26 cellular contexts compared by ENCODE assay signal in genomic region chr2:230955163-230955779, GRCh38. TPM values are rescaled to one million over a fixed set of nuclear protein-coding genes. Genes with fewer than 3 reads are reported as not detected.
"Had no signal": no experiment of that assay in that cellular context is flagged by ENCODE, and none has a peak within 500 bp of the region (broad histone marks: within the 10 kb centered on the region; RNA-seq: fewer than 3 reads in every experiment).

No MANE protein-coding gene starts in this region.

- H3K4me3 Mint-ChIP-seq: activated B cell treated with CpG ODN at 0.5 μM for 24 hours; activated naive CD8-positive, alpha-beta T cell treated with anti-CD3 and anti-CD28 coated beads, Interleukin-2, amount 10 ng/mL, durations not matched to agents 7 days and 5 days; naive thymus-derived CD4-positive, alpha-beta T cell had no signal

- H3K27ac ChIP-seq: epithelial cell of prostate, left ventricle myocardium inferior, sigmoid colon, thyroid gland, upper lobe of right lung had no signal

- H3K27me3 Mint-ChIP-seq: activated naive CD8-positive, alpha-beta T cell treated with anti-CD3 and anti-CD28 coated beads, Interleukin-2, amount 10 ng/mL, durations not matched to agents 7 days and 5 days had no signal

- H3K36me3 ChIP-seq: left ventricle myocardium inferior, sigmoid colon, thyroid gland, upper lobe of right lung had no signal

- ATAC-seq: naive thymus-derived CD4-positive, alpha-beta T cell; T-helper 17 cell; upper lobe of right lung had no signal

- H3K27ac Mint-ChIP-seq: activated B cell treated with CpG ODN at 0.5 μM for 24 hours; activated naive CD8-positive, alpha-beta T cell treated with anti-CD3 and anti-CD28 coated beads, Interleukin-2, amount 10 ng/mL, durations not matched to agents 7 days and 5 days; activated T-helper 2 cell treated with anti-CD3 and anti-CD28 coated beads, Interferon-gamma antibody, Interleukin-2, Interleukin-4, amounts not matched to agents 10 μg/mL and 5 μg/mL and 100 μg/mL, durations not matched to agents 14 hours and 24 hours and 36 hours; naive thymus-derived CD4-positive, alpha-beta T cell; progenitor cell of endocrine pancreas had no signal

- H3K4me3 ChIP-seq: left ventricle myocardium inferior, sigmoid colon, smooth muscle cell, thyroid gland, upper lobe of right lung had no signal

- H3K4me2 ChIP-seq: smooth muscle cell had no signal

- H3K9me3 ChIP-seq: left ventricle myocardium inferior, sigmoid colon, thyroid gland, upper lobe of right lung had no signal

- H3K4me1 ChIP-seq: upper lobe of right lung had no signal

- H3K9me3 Mint-ChIP-seq: activated B cell treated with CpG ODN at 0.5 μM for 24 hours; activated naive CD8-positive, alpha-beta T cell treated with anti-CD3 and anti-CD28 coated beads, Interleukin-2, amount 10 ng/mL, durations not matched to agents 7 days and 5 days; activated T-helper 2 cell treated with anti-CD3 and anti-CD28 coated beads, Interferon-gamma antibody, Interleukin-2, Interleukin-4, amounts not matched to agents 10 μg/mL and 5 μg/mL and 100 μg/mL, durations not matched to agents 14 hours and 24 hours and 36 hours had no signal

- DNase-seq: activated B cell treated with CpG ODN at 0.5 μM for 24 hours; activated CD4-positive, alpha-beta T cell treated with anti-CD3 and anti-CD28 coated beads for 48 hours; activated naive CD4-positive, alpha-beta T cell; activated naive CD8-positive, alpha-beta T cell treated with anti-CD3 and anti-CD28 coated beads, Interleukin-2, amount 10 ng/mL, durations not matched to agents 7 days and 5 days; amygdala; cerebellar nuclear complex; cortex of kidney; left ventricle myocardium inferior; naive thymus-derived CD4-positive, alpha-beta T cell; retina; sigmoid colon; stimulated activated CD4-positive, alpha-beta T cell treated with anti-CD3 and anti-CD28 coated beads, Interleukin-15, amount 100 ng/mL, for 24 hours; stimulated activated naive CD4-positive, alpha-beta T cell treated with Interleukin-2 at 50 U/mL for 16 hours; substantia nigra; SW 1271; T-helper 17 cell; thyroid gland; upper lobe of right lung had no signal

RNA-seq across cellular contexts. Expression of gene GPR55, which starts 30.2 kb away (rescaled TPM):
- total RNA-seq: fibroblast of villous mesenchyme, kidney epithelial cell, left ventricle myocardium inferior, lung microvascular endothelial cell, osteocyte, progenitor cell of endocrine pancreas, sigmoid colon, smooth muscle cell had no signal
- polyA plus RNA-seq: smooth muscle cell had no signal

RNA-seq across cellular contexts. Expression of gene SPATA3, which starts 40.6 kb away (rescaled TPM):
- total RNA-seq: activated B cell treated with CpG ODN at 0.5 μM for 24 hours; activated naive CD8-positive, alpha-beta T cell treated with anti-CD3 and anti-CD28 coated beads, Interleukin-2, amount 10 ng/mL, durations not matched to agents 7 days and 5 days; activated T-helper 2 cell treated with anti-CD3 and anti-CD28 coated beads, Interferon-gamma antibody, Interleukin-2, Interleukin-4, amounts not matched to agents 10 μg/mL and 5 μg/mL and 100 μg/mL, durations not matched to agents 14 hours and 24 hours and 36 hours; fibroblast of villous mesenchyme; kidney epithelial cell; left ventricle myocardium inferior; lung microvascular endothelial cell; naive thymus-derived CD4-positive, alpha-beta T cell; osteocyte; progenitor cell of endocrine pancreas; sigmoid colon; smooth muscle cell; T-helper 17 cell; upper lobe of right lung had no signal
- polyA plus RNA-seq: naive thymus-derived CD4-positive, alpha-beta T cell; sigmoid colon; smooth muscle cell had no signal
